8 cellular contexts compared by ENCODE assay signal in the genomic region with DNA sequence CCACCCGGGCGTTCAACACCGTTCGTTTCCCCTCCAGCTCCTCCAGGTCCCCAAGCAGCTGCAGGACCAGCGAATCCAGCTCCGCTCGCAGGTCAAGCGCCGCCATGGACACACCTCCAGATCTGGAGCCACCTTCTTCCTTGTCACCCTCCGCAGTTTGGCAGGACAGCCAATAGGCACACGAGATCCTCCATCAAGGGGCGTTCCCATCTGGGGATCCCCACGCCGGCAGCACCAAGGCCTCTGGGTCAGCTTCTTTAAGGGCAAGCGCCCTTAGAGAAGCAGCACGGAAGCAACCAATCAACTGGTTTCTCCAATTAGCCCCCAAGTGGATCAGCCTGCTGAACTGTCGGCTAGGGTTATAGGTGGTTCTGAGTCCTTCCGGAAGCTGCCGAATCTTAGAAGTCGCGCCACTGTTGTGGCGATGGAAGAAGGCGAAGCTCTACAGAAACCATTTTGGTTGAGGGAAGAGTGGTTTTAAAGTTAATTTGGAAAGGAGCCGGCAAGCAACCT. TPM values are rescaled to one million over a fixed set of nuclear protein-coding genes. Genes with fewer than 3 reads are reported as not detected.
A peak's percentile ranks its signal among the peaks of the same experiment; 100 is the strongest.
DNase-seq lines count a peak whose midpoint lies in the region; FAIRE-seq and TF ChIP-seq lines count a peak whose summit lies in the region.

No MANE protein-coding gene starts in this region.

- H2AFZ ChIP-seq in MM.1S (ENCODE audit: low read length) (peak overlapping the region; percentile 83), neural progenitor cell (replicated peaks) (peak overlapping the region; percentile 100)

- peaks cover 29% of the 10 kb centered on the region for H3K36me3 Mint-ChIP-seq in neural progenitor cell

- H3K4me3 ChIP-seq in MM.1S (ENCODE audit: low read length) (peak overlapping the region; percentile 84), foreskin fibroblast (ENCODE audit: low read depth in 1 of 2, low read length in 2 of 2) (peak overlapping the region; percentile 80 to 90), neural progenitor cell (peak overlapping the region; percentile 91), stomach smooth muscle (ENCODE audit: low read length in 2 of 2) (peak overlapping the region; percentile 77 to 97)

- no peaks in the 10 kb centered on the region for H3K9me3 ChIP-seq in MM.1S (replicated peaks; ENCODE audit: insufficient read depth, low read length)
- H3K9me3 ChIP-seq in neural progenitor cell (ENCODE audit: low read depth) = no peaks in the 10 kb centered on the region
- H3K9me3 ChIP-seq in stomach smooth muscle (ENCODE audit: control insufficient read depth in 2 of 2, low read length in 2 of 2) = no peaks in the 10 kb centered on the region

- H3K4me1 Mint-ChIP-seq in neural progenitor cell = peaks cover 24% of the 10 kb centered on the region

- peaks cover 10% of the 10 kb centered on the region for H3K36me3 ChIP-seq in MM.1S (replicated peaks; ENCODE audit: insufficient read depth, low read length)
- peaks cover 3% of the 10 kb centered on the region for H3K36me3 ChIP-seq in neural progenitor cell
- peaks cover 39 to 47% of the 10 kb centered on the region in 2 donors for H3K36me3 ChIP-seq in stomach smooth muscle (ENCODE audit: control insufficient read depth in 2 of 2, insufficient read depth in 2 of 2, low read length in 2 of 2)

- H3K9me2 ChIP-seq in MM.1S (replicated peaks; ENCODE audit: insufficient read depth, low read length) = no peaks in the 10 kb centered on the region

- H3K9ac ChIP-seq in MM.1S (ENCODE audit: low read length) (peak overlapping the region; percentile 70), neural progenitor cell (peak overlapping the region; percentile 22), stomach smooth muscle (ENCODE audit: low read length in 2 of 2) (peak overlapping the region; percentile 69 to 94)

- DNase-seq in HCEC 1CT (peak; percentile 95), MM.1S (peak; percentile 96), SHP77 treated with DMSO at 0.1 percent for 48 hours (lab: John Stamatoyannopoulos, UW) (peak; percentile 88), activated gamma-delta T cell treated with Interleukin-2 at 50 U/mL for 16 hours (peak; percentile 79), foreskin fibroblast (peak; percentile 94 to 97), neural progenitor cell (ENCODE audit: low spot score) (peak; percentile 96)

- no peaks in the 10 kb centered on the region for H3K27me3 ChIP-seq in MM.1S (replicated peaks; ENCODE audit: insufficient read depth, low read length)
- H3K27me3 ChIP-seq in neural progenitor cell = no peaks in the 10 kb centered on the region
- H3K27me3 ChIP-seq in stomach smooth muscle (ENCODE audit: control insufficient read depth in 1 of 2, insufficient read depth in 2 of 2, low read length in 2 of 2) = no peaks in the 10 kb centered on the region

- H4K20me1 ChIP-seq in MM.1S (ENCODE audit: insufficient read depth, low read length) (no peaks in the 10 kb centered on the region), neural progenitor cell (ENCODE audit: low read depth) (peaks cover 14% of the 10 kb centered on the region)

- peak overlapping the region; percentile 60; the same call in 1 of the 2 replicates for H3K4me2 ChIP-seq in MM.1S (ENCODE audit: low read depth, low read length)
- H3K4me2 ChIP-seq in neural progenitor cell = peak overlapping the region; percentile 84

- FAIRE-seq in G401.6 (lab: Jason Lieb, UNC) = peak; percentile 92

- H3K27me3 Mint-ChIP-seq in neural progenitor cell (ENCODE audit: insufficient read depth, low read depth) = peaks cover 18% of the 10 kb centered on the region

- H3K79me2 ChIP-seq in MM.1S (ENCODE audit: low read length) (peaks cover 40% of the 10 kb centered on the region), neural progenitor cell (ENCODE audit: low read depth) (peaks cover 15% of the 10 kb centered on the region)

- peak overlapping the region; percentile 100 for H3K4me3 Mint-ChIP-seq in neural progenitor cell

- TF ChIP-seq CTCF in MM.1S (IDR thresholded peaks at IDR 0.05; ENCODE audit: low read length) = no peak
- TF ChIP-seq CTCF in foreskin fibroblast (IDR thresholded peaks at IDR 0.05; ENCODE audit: low read depth, low read length) = no peak
- no peak for TF ChIP-seq CTCF in neural progenitor cell (IDR thresholded peaks at IDR 0.05)

- no peaks in the 10 kb centered on the region for H3K4me1 ChIP-seq in MM.1S (ENCODE audit: low read length)
- H3K4me1 ChIP-seq in neural progenitor cell = peaks cover 11% of the 10 kb centered on the region
- peaks cover 24% of the 10 kb centered on the region for H3K4me1 ChIP-seq in stomach smooth muscle (ENCODE audit: control insufficient read depth, insufficient read depth, low read length)

- H3K9me3 Mint-ChIP-seq in neural progenitor cell = peaks cover 3% of the 10 kb centered on the region

- H3F3A ChIP-seq in MM.1S (ENCODE audit: insufficient read depth, low read length) = peaks cover 9% of the 10 kb centered on the region; the same call in 1 of the 2 replicates
- H3F3A ChIP-seq in neural progenitor cell (ENCODE audit: low read depth) = peaks cover 11% of the 10 kb centered on the region

- peak overlapping the region; percentile 96 for H3K27ac Mint-ChIP-seq in neural progenitor cell

- H3K27ac ChIP-seq in MM.1S (ENCODE audit: low read length) = peak overlapping the region; percentile 82
- peak overlapping the region; percentile 91 for H3K27ac ChIP-seq in neural progenitor cell
- peak overlapping the region; percentile 94 for H3K27ac ChIP-seq in stomach smooth muscle (ENCODE audit: low read length)

RNA-seq across cellular contexts. Expression of gene IMP4, which starts 0.6 kb away (rescaled TPM):
- total RNA-seq in neural progenitor cell (ENCODE audit: low replicate concordance) = 23.3 and 51.4 TPM in 2 replicates

RNA-seq across cellular contexts. Expression of gene PTPN18, which starts 13.8 kb away (rescaled TPM):
- total RNA-seq in neural progenitor cell (ENCODE audit: low replicate concordance) = 4.0 and 17.6 TPM in 2 replicates

Comparison
In these comparisons a context has a peak if more than half of its experiments do, and no peak if none do; other contexts are left out.
1. Peak in every context shown above with its lines: DNase-seq, H3K4me3 ChIP-seq and H3K27ac ChIP-seq.
2. H3K9ac ChIP-seq: peak in every context shown above with its lines; median percentile 82 in stomach smooth muscle; 70 in MM.1S; 22 in neural progenitor cell.